Comparison of ENCODE assay signal across 21 cellular contexts in genomic region chr1:164841723-164842465, GRCh38.
DNase-seq lines count a peak whose midpoint lies in the region; ATAC-seq, FAIRE-seq and TF ChIP-seq lines count a peak whose summit lies in the region.
"Had no signal": no experiment of that assay in that cellular context is flagged by ENCODE, and none has a peak within 500 bp of the region (broad histone marks: within the 10 kb centered on the region; RNA-seq: fewer than 3 reads in every experiment).

No MANE protein-coding gene starts in this region.

- no peak for TF ChIP-seq POLR2A in K562 (conservative IDR thresholded peaks at IDR 0.05)

- H3K27ac Mint-ChIP-seq in GM23338, result no peak overlapping the region
- H3K27ac Mint-ChIP-seq: CD14-positive monocyte had no signal

- peaks cover 35% of the 10 kb centered on the region for H3K4me1 Mint-ChIP-seq in GM23338
- H3K4me1 Mint-ChIP-seq: CD14-positive monocyte had no signal

- CTCF ChIA-PET in K562 (lab: Yijun Ruan, JAX; ENCODE audit: low intra/inter-chr PET ratio), result no interaction called here

- DNase-seq in GM23338 (ENCODE audit: low spot score) (no peak), K562 (ENCODE audit: extremely low read depth in 1 of 4, low spot score in 3 of 4) (no peak), left kidney (ENCODE audit: low read depth, low spot score) (peak; percentile 39), posterior cingulate gyrus (peak in 7 of 10 donors; percentile 12 to 79 (median 14)), omental fat pad (ENCODE audit: low spot score) (no peak), mucosa of gallbladder (ENCODE audit: low spot score) (no peak), foreskin keratinocyte (no peak)
- DNase-seq: ACHN, DMS79, KG1, NCI-H1105 treated with DMSO at 0.1 percent for 48 hours, NCI-H1694, NCI-H2081 treated with DMSO at 0.1 percent for 48 hours, NCI-H2227 treated with DMSO at 0.1 percent for 48 hours, NCI-H510A treated with DMSO at 0.1 percent for 48 hours, NCI-H82, SIG-M5 had no signal

- intact Hi-C loops in K562 (cut with micrococcal nuclease) (no loop called here), posterior cingulate gyrus (cut with DNase I) (no loop called here)

- H3K9me1 ChIP-seq in K562 (ENCODE audit: control insufficient read depth, insufficient read depth, low read length), result no peaks in the 10 kb centered on the region

- H3K27me3 ChIP-seq in GM23338 (ENCODE audit: insufficient read depth) (no peaks in the 10 kb centered on the region), K562 (ENCODE audit: control insufficient read depth in 2 of 2, insufficient read depth in 2 of 2, low read length in 2 of 2) (0 out of 5 replicates have a peak, but pooled peaks cover 0 to 4% of the 10 kb centered on the region in 2 experiments), foreskin keratinocyte (no peaks in the 10 kb centered on the region)

- H3K27ac ChIP-seq in GM23338 (ENCODE audit: low read depth) (no peak overlapping the region; the same call in 1 of the 2 replicates), K562 (ENCODE audit: extremely low read depth, low read depth, low read length) (no peak overlapping the region), foreskin keratinocyte (no peak overlapping the region)

- no peaks in the 10 kb centered on the region for H3K9me3 Mint-ChIP-seq in GM23338

- H3K9me3 ChIP-seq in K562 (replicated peaks; ENCODE audit: control insufficient read depth, insufficient read depth, low read depth, low read length), result no peaks in the 10 kb centered on the region

- in situ Hi-C loops in K562 (cut with MboI), result no loop called here

- BruUV-seq in K562 (replicated peaks; lab: Mats Ljungman, UMichigan), result no TSS peak

- WGBS in K562 (ENCODE audit: insufficient coverage, low coverage, missing lambda C conversion rate), result 2% methylated on average over 14 of the region's 14 CpGs

- no peak overlapping the region for H3K4me3 Mint-ChIP-seq in GM23338
- H3K4me3 Mint-ChIP-seq: CD14-positive monocyte had no signal

- peaks cover 30% of the 10 kb centered on the region for H3K4me1 ChIP-seq in GM23338 (ENCODE audit: insufficient read depth)
- no peaks in the 10 kb centered on the region for H3K4me1 ChIP-seq in K562 (replicated peaks in 1 of 2; ENCODE audit: control insufficient read depth in 2 of 2, insufficient read depth in 2 of 2, low read length in 2 of 2)
- peaks cover 4% of the 10 kb centered on the region for H3K4me1 ChIP-seq in foreskin keratinocyte

- H4K20me1 ChIP-seq in GM23338 (replicated peaks; ENCODE audit: insufficient read depth), result no peaks in the 10 kb centered on the region
- H4K20me1 ChIP-seq in K562 (replicated peaks; ENCODE audit: control insufficient read depth, insufficient read depth, low read length), result no peaks in the 10 kb centered on the region

- ATAC-seq in GM23338 (peak; percentile 15; the same call in 2 of the 3 replicates), K562 (no peak), omental fat pad (ENCODE audit: low FRiP score) (no peak), foreskin keratinocyte (no peak)

- H3K4me3 ChIP-seq in GM23338, result no peak overlapping the region
- H3K4me3 ChIP-seq in K562, result no peak overlapping the region

- no peaks in the 10 kb centered on the region for H3K27me3 Mint-ChIP-seq in GM23338 (ENCODE audit: insufficient read depth, low read depth, poor library complexity)

- H3K79me2 ChIP-seq in GM23338 (replicated peaks; ENCODE audit: insufficient read depth) (no peaks in the 10 kb centered on the region; the same call in 1 of the 2 replicates), K562 (ENCODE audit: control insufficient read depth, insufficient read depth, low read length) (no peaks in the 10 kb centered on the region)

- H3K9me2 ChIP-seq in GM23338 (ENCODE audit: insufficient read depth), result no peaks in the 10 kb centered on the region

- H3K36me3 ChIP-seq in GM23338 (ENCODE audit: insufficient read depth) (0 out of 2 replicates have a peak, but pooled peaks cover 8% of the 10 kb centered on the region), K562 (ENCODE audit: control insufficient read depth, insufficient read depth, low read length) (no peaks in the 10 kb centered on the region)

- TF ChIP-seq EP300 in K562 (IDR thresholded peaks at IDR 0.05; ENCODE audit: low read length), result no peak

- no peak for FAIRE-seq in K562 (lab: Jason Lieb, UNC)
- FAIRE-seq: GM12892, GM18507, H1 had no signal

- TF ChIP-seq RAD21 in K562 (CRISPR knock-in tag; conservative IDR thresholded peaks at IDR 0.05 in 1 of 2, IDR thresholded peaks at IDR 0.05 in 1 of 2), result no peak

- no peak overlapping the region for H3K4me2 ChIP-seq in GM23338
- H3K4me2 ChIP-seq in K562 (ENCODE audit: insufficient read depth, low read length), result no peak overlapping the region

- no peaks in the 10 kb centered on the region for H3F3A ChIP-seq in GM23338 (replicated peaks; ENCODE audit: low read depth)

- H3K9ac ChIP-seq in K562 (ENCODE audit: insufficient read depth in 1 of 2, low read depth in 2 of 2, low read length in 2 of 2), result no peak overlapping the region

- H3K36me3 Mint-ChIP-seq in GM23338 (ENCODE audit: low read depth), result peaks cover 23% of the 10 kb centered on the region
- H3K36me3 Mint-ChIP-seq: CD14-positive monocyte had no signal

- POLR2A ChIA-PET in K562 (lab: Yijun Ruan, JAX), result no interaction called here

- H2AFZ ChIP-seq in GM23338, result no peak overlapping the region
- H2AFZ ChIP-seq in K562 (ENCODE audit: low read depth, low read length), result no peak overlapping the region

- TF ChIP-seq CTCF in GM23338 (conservative IDR thresholded peaks at IDR 0.05; ENCODE audit: low read depth in 2 of 2) (no peak), K562 (IDR thresholded peaks at IDR 0.05 in 2 of 3, conservative IDR thresholded peaks at IDR 0.05 in 1 of 3; ENCODE audit: insufficient read depth in 2 of 3, low read depth in 1 of 3, low read length in 3 of 3) (no peak), omental fat pad (IDR thresholded peaks at IDR 0.05) (no peak), foreskin keratinocyte (conservative IDR thresholded peaks at IDR 0.05) (no peak)

TF ChIP-seq in GM23338, 12 proteins besides CTCF, POLR2A, EP300 and RAD21 (continues in another document):
- TF ChIP-seq ZNF114 (CRISPR knock-in tag; IDR thresholded peaks at IDR 0.05) (no peak), JUNB (IDR thresholded peaks at IDR 0.05; ENCODE audit: unreplicated experiment) (no peak), ZNF331 (CRISPR knock-in tag; IDR thresholded peaks at IDR 0.05; ENCODE audit: low read depth) (no peak), POLR2AphosphoS5 (IDR thresholded peaks at IDR 0.05; ENCODE audit: low read depth) (no peak), EZH2 (IDR thresholded peaks at IDR 0.05; ENCODE audit: low read depth, unreplicated experiment) (no peak), REST (IDR thresholded peaks at IDR 0.05; ENCODE audit: unreplicated experiment) (no peak)

TF ChIP-seq in K562, 482 proteins besides CTCF, POLR2A, EP300 and RAD21 (continues in another document):
- TF ChIP-seq FOXJ3 (CRISPR knock-in tag; IDR thresholded peaks at IDR 0.05), result no peak
- TF ChIP-seq USF2 (CRISPR knock-in tag; IDR thresholded peaks at IDR 0.05), result peak; percentile 57
- no peak for TF ChIP-seq NFATC3 (IDR thresholded peaks at IDR 0.05)
- TF ChIP-seq TOE1 (IDR thresholded peaks at IDR 0.05; ENCODE audit: borderline replicate concordance), result no peak
- no peak for TF ChIP-seq TOE1 (CRISPR knock-in tag; IDR thresholded peaks at IDR 0.05; ENCODE audit: borderline replicate concordance, low read depth)
- no peak for TF ChIP-seq ZNF3 (CRISPR knock-in tag; IDR thresholded peaks at IDR 0.05)
- TF ChIP-seq DDX20 (tag; IDR thresholded peaks at IDR 0.05; ENCODE audit: low read depth), result no peak
- TF ChIP-seq ZNF311 (CRISPR knock-in tag; IDR thresholded peaks at IDR 0.05), result no peak
- no peak for TF ChIP-seq TAF15 (IDR thresholded peaks at IDR 0.05; ENCODE audit: low read depth, low read length)
- no peak for TF ChIP-seq SREBF2 (CRISPR knock-in tag; IDR thresholded peaks at IDR 0.05)
- no peak for TF ChIP-seq SMARCA4 (IDR thresholded peaks at IDR 0.05)
- peak; percentile 43; the same call in 1 of the 2 replicates for TF ChIP-seq USF1 (CRISPR knock-in tag; IDR thresholded peaks at IDR 0.05)
- no peak for TF ChIP-seq TFE3 (CRISPR knock-in tag; IDR thresholded peaks at IDR 0.05)
- TF ChIP-seq, protein P1, sequence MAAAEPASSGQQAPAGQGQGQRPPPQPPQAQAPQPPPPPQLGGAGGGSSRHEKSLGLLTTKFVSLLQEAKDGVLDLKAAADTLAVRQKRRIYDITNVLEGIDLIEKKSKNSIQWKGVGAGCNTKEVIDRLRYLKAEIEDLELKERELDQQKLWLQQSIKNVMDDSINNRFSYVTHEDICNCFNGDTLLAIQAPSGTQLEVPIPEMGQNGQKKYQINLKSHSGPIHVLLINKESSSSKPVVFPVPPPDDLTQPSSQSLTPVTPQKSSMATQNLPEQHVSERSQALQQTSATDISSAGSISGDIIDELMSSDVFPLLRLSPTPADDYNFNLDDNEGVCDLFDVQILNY (CRISPR knock-in tag; IDR thresholded peaks at IDR 0.05), result no peak

Comparison
In these comparisons a context has a peak if more than half of its experiments do, and no peak if none do; other contexts are left out.
1. DNase-seq: peak in left kidney (single experiment) and posterior cingulate gyrus (7 of 10); none in GM23338 (single experiment), K562 (0 of 4), omental fat pad (single experiment), mucosa of gallbladder (single experiment) and foreskin keratinocyte (0 of 2).